ENCODE assay signal across 16 cellular contexts in the genomic region with DNA sequence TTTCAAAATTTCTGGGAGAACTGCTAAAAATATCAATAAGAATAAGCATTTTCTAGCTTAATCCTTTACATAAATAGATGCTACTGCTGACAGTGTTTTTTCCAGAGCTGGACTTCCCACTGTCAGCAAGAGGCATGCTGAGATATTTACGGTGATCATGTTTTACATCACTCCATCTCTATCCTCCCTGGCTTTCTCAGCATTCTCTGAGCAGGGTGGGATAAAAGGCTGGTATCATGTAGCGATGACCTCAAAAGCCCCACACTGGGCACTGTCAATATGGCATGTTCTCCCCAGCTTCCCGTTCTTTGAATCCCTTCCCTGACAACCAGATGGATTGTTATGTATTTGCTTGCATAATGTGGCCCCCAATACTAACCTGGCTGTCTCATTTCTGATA.
DNase-seq lines count a peak whose midpoint lies in the region; ATAC-seq and TF ChIP-seq lines count a peak whose summit lies in the region.
"Had no signal": no experiment of that assay in that cellular context is flagged by ENCODE, and none has a peak within 500 bp of the region (broad histone marks: within the 10 kb centered on the region; RNA-seq: fewer than 3 reads in every experiment).

No MANE protein-coding gene starts in this region.

- no peaks in the 10 kb centered on the region for H3K9me3 ChIP-seq in iPS-18c (ENCODE audit: control insufficient read depth, insufficient read depth, low read length)
- H3K9me3 ChIP-seq: BLaER1 treated with 17β-estradiol and CSF1 and Interleukin-3, amounts not matched to agents 10 nM and 100 nM; HAP-1 had no signal

- H3K4me3 ChIP-seq in H7 (ENCODE audit: insufficient read depth, low read depth, low read length) (no peak overlapping the region), iPS-18c (ENCODE audit: insufficient read depth, low read depth, low read length) (peak overlapping the region; percentile 4; the same call in 1 of the 2 replicates)
- H3K4me3 ChIP-seq: BLaER1 treated with 17β-estradiol and CSF1 and Interleukin-3, amounts not matched to agents 10 nM and 100 nM; HAP-1 had no signal

- no peaks in the 10 kb centered on the region for H3K36me3 ChIP-seq in H7 (replicated peaks; ENCODE audit: control insufficient read depth, insufficient read depth, low read length)
- H3K36me3 ChIP-seq: BLaER1 treated with 17β-estradiol and CSF1 and Interleukin-3, amounts not matched to agents 10 nM and 100 nM; HAP-1 had no signal

- ATAC-seq in GM21423 (IDR thresholded peaks at IDR 0.05; ENCODE audit: unreplicated experiment): no peak
- no peak for ATAC-seq in GM21515 (IDR thresholded peaks at IDR 0.05; ENCODE audit: unreplicated experiment)

- no peak for TF ChIP-seq CTCF in GM20000 (IDR thresholded peaks at IDR 0.05; ENCODE audit: extremely low read depth, missing control alignments)

- DNase-seq in ELF-1 (ENCODE audit: low read depth, low spot score): peak; percentile 8
- DNase-seq in H7: peak; percentile 4
- peak; percentile 13 for DNase-seq in NCI-H69 (lab: John Stamatoyannopoulos, UW)
- DNase-seq in NOMO-1 treated with DMSO at 0.1 percent for 48 hours (lab: John Stamatoyannopoulos, UW; ENCODE audit: unreplicated experiment): no peak
- DNase-seq in GM20000 (ENCODE audit: low spot score): no peak
- DNase-seq: CD4-positive, CD25-positive, alpha-beta regulatory T cell; CD8-positive, alpha-beta memory T cell; COR-L47; DMS 273 treated with DMSO at 0.1 percent for 48 hours; GF-D8; GOT3 had no signal

- no peaks in the 10 kb centered on the region for H3K27me3 ChIP-seq in H7 (ENCODE audit: control insufficient read depth, insufficient read depth, low read length)
- H3K27me3 ChIP-seq: BLaER1 treated with 17β-estradiol and CSF1 and Interleukin-3, amounts not matched to agents 10 nM and 100 nM had no signal

Comparison
In these comparisons a context has a peak if more than half of its experiments do, and no peak if none do; other contexts are left out.
1. DNase-seq: peak in ELF-1 (single experiment), H7 (single experiment) and NCI-H69 (single experiment); none in NOMO-1 treated with DMSO at 0.1 percent for 48 hours (single experiment) and GM20000 (single experiment).